Comparison of ENCODE assay signal across 9 cellular contexts in the genomic region with DNA sequence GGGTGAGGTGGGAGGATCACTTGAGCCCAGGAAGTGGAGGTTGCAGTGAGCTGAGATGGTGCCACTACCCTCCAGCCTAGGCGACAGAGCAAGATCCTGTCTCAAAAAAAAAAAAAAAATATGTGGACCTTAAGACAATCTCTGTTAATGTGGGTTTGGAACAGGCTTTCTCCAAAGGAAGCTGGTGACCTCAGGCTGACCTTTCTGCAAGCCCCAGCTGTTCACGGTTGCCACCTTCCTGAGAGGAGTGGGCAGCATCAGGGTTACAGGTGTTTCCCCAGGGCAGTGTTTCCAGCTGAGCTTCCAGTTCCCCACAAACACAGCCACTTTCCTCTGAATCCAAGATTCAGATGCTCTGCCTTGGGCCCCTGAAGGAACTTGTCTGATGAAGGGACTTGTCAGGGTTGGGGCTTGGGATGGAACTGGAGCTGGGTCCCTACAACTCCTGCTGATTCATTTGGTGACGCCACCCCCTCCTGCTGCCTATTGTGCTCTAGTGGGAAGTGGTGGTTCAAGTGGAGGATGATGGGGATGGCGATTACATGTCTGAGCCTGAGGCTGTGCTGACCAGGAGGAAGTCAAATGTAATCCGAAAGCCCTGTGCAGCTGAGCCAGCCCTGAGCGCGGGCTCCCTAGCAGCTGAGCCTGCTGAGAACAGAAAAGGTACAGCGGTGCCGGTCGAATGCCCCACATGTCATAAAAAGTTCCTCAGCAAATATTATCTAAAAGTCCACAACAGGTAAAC. TPM values are rescaled to one million over a fixed set of nuclear protein-coding genes. Genes with fewer than 3 reads are reported as not detected.
DNase-seq lines count a peak whose midpoint lies in the region; ATAC-seq, FAIRE-seq and TF ChIP-seq lines count a peak whose summit lies in the region.
"Had no signal": no experiment of that assay in that cellular context is flagged by ENCODE, and none has a peak within 500 bp of the region (broad histone marks: within the 10 kb centered on the region; RNA-seq: fewer than 3 reads in every experiment).

No MANE protein-coding gene starts in this region.

- H3K36me3 ChIP-seq in GM12878 (ENCODE audit: control insufficient read depth in 2 of 2, insufficient read depth in 2 of 2, low read length in 1 of 2) (no peaks in the 10 kb centered on the region; a peak in 1 of 4 replicates), neural cell (ENCODE audit: insufficient read depth, low read length) (no peaks in the 10 kb centered on the region)

- intact Hi-C loops in GM12878 (cut with micrococcal nuclease; ENCODE audit: unreplicated experiment), result no loop called here

- no peak for TF ChIP-seq CTCF in GM12878 (IDR thresholded peaks at IDR 0.05 in 2 of 3, conservative IDR thresholded peaks at IDR 0.05 in 1 of 3; ENCODE audit: control insufficient read depth in 2 of 3, extremely low read depth in 1 of 3, insufficient read depth in 1 of 3, low read depth in 3 of 3, low read length in 3 of 3)
- TF ChIP-seq CTCF in neural cell (IDR thresholded peaks at IDR 0.05; ENCODE audit: poor library complexity, severe bottlenecking), result no peak
- TF ChIP-seq CTCF in glutamatergic neuron (IDR thresholded peaks at IDR 0.05; ENCODE audit: partially characterized antibody, unreplicated experiment), result no peak

- no TSS peak for BruUV-seq in GM12878 (replicated peaks; lab: Mats Ljungman, UMichigan)

- H3K9me3 ChIP-seq in GM12878 (replicated peaks; ENCODE audit: control insufficient read depth, insufficient read depth, low read length), result no peaks in the 10 kb centered on the region
- H3K9me3 ChIP-seq in neural cell (ENCODE audit: low read length), result no peaks in the 10 kb centered on the region

- peaks cover 20% of the 10 kb centered on the region for H3K4me1 Mint-ChIP-seq in glutamatergic neuron (ENCODE audit: low read depth, unreplicated experiment)

- peak overlapping the region; percentile 70 for H3K4me2 ChIP-seq in GM12878 (ENCODE audit: control insufficient read depth, insufficient read depth)
- peak overlapping the region; percentile 25 for H3K4me2 ChIP-seq in neural cell (ENCODE audit: low read length)

- CTCF ChIA-PET in GM12878 (lab: Yijun Ruan, JAX), result interaction anchor here (0.6 to 4.4 kb wide), 5 partner anchors 15 to 41 kb away, joined by 3 to 29 read pairs (median 4); partner anchors contain the start of genes NOL9 and TAS1R1

- POLR2A ChIA-PET in GM12878 (lab: Charles Lee), result interaction anchor here (0.5 to 3.9 kb wide), 4 partner anchors 17 to 551 kb away, joined by 3 to 22 read pairs (median 4); no protein-coding TSS in a partner anchor

- in situ Hi-C loops in GM12878 (cut with MboI), result no loop called here

- no peaks in the 10 kb centered on the region for H3K9me2 ChIP-seq in neural cell (ENCODE audit: insufficient read depth, low read length)

- H4K20me1 ChIP-seq in GM12878 (ENCODE audit: control insufficient read depth, insufficient read depth), result no peaks in the 10 kb centered on the region
- H4K20me1 ChIP-seq in neural cell (ENCODE audit: insufficient read depth), result no peaks in the 10 kb centered on the region

- H3F3A ChIP-seq in neural cell (ENCODE audit: insufficient read depth, low read length, poor library complexity, severe bottlenecking), result no peaks in the 10 kb centered on the region

- H3K27ac Mint-ChIP-seq in glutamatergic neuron (ENCODE audit: unreplicated experiment), result no peak overlapping the region

- no peak for TF ChIP-seq EP300 in GM12878 (IDR thresholded peaks at IDR 0.05; ENCODE audit: borderline replicate concordance in 1 of 2, control insufficient read depth in 1 of 2, low read depth in 2 of 2, low read length in 2 of 2)
- TF ChIP-seq EP300 in neural cell (conservative IDR thresholded peaks at IDR 0.05; ENCODE audit: poor library complexity, severe bottlenecking), result no peak

- no peak for TF ChIP-seq RAD21 in GM12878 (IDR thresholded peaks at IDR 0.05; ENCODE audit: insufficient read depth, low read depth, low read length)
- no peak for TF ChIP-seq RAD21 in neural cell (conservative IDR thresholded peaks at IDR 0.05)

- 68% methylated on average over 10 of the region's 10 CpGs for WGBS in GM12878 (ENCODE audit: insufficient coverage, insufficient replicate concordance, low lambda C conversion rate, missing lambda C conversion rate)

- RAD21 ChIA-PET in GM12878 (lab: Charles Lee; ENCODE audit: unreplicated experiment), result interaction anchor here (1.0 to 4.7 kb wide), 3 partner anchors 19 to 32 kb away, joined by 3 to 38 read pairs (median 11); partner anchors contain the start of genes KLHL21, NOL9, PHF13 and TAS1R1

- H3K79me2 ChIP-seq in GM12878 (ENCODE audit: control insufficient read depth, insufficient read depth, low read length), result peaks cover 21% of the 10 kb centered on the region
- peaks cover 17% of the 10 kb centered on the region for H3K79me2 ChIP-seq in neural cell (replicated peaks; ENCODE audit: insufficient read depth, low read length)

- H3K27me3 Mint-ChIP-seq in glutamatergic neuron (ENCODE audit: unreplicated experiment), result peaks cover 2% of the 10 kb centered on the region

- DNase-seq in GDM1 (lab: John Stamatoyannopoulos, UW) (peak; percentile 51), NCI-H2196 treated with DMSO at 0.1 percent for 48 hours (lab: John Stamatoyannopoulos, UW; ENCODE audit: unreplicated experiment) (peak; percentile 14), GM12878 (ENCODE audit: low read depth, low spot score) (no peak), AG08395 (ENCODE audit: low spot score) (no peak), glutamatergic neuron (no peak), GM12892 (ENCODE audit: insufficient read length) (no peak), HTR-8/SVneo (ENCODE audit: insufficient read length, low spot score) (no peak)

- peak overlapping the region; percentile 36; the same call in 1 of the 2 replicates for H3K4me3 ChIP-seq in GM12878
- H3K4me3 ChIP-seq in neural cell (ENCODE audit: low read length), result peak overlapping the region; percentile 97

- SMC1A ChIA-PET in GM12878 (lab: Charles Lee; ENCODE audit: uncharacterized antibody, unreplicated experiment), result interaction anchor here (1.1 to 2.9 kb wide), 3 partner anchors 18 to 43 kb away, joined by 3 to 16 read pairs (median 4); partner anchors contain the start of gene THAP3

- H3K27me3 ChIP-seq in GM12878 (replicated peaks in 1 of 2; ENCODE audit: control insufficient read depth in 2 of 2, insufficient read depth in 2 of 2, low read length in 1 of 2), result no peaks in the 10 kb centered on the region
- no peaks in the 10 kb centered on the region for H3K27me3 ChIP-seq in neural cell (ENCODE audit: insufficient read depth, low read depth, low read length)

- FAIRE-seq in GM12878 (lab: Jason Lieb, UNC), result no peak
- no peak for FAIRE-seq in GM12892 (lab: Jason Lieb, UNC)
- no peak for FAIRE-seq in HTR-8/SVneo (lab: Jason Lieb, UNC)

- peaks cover 2% of the 10 kb centered on the region for H3K9me3 Mint-ChIP-seq in glutamatergic neuron (ENCODE audit: unreplicated experiment)

- peak overlapping the region; percentile 19; the same call in 1 of the 2 replicates for H3K9ac ChIP-seq in GM12878 (ENCODE audit: control insufficient read depth, insufficient read depth, low read length)
- no peak overlapping the region for H3K9ac ChIP-seq in neural cell (ENCODE audit: low read length)

- TF ChIP-seq POLR2A in GM12878 (IDR thresholded peaks at IDR 0.05; ENCODE audit: low read depth, low read length) (no peak), GM12892 (IDR thresholded peaks at IDR 0.05; ENCODE audit: low read depth, low read length) (no peak)

- ATAC-seq in GM12878, result no peak

- peaks cover 13% of the 10 kb centered on the region for H3K4me1 ChIP-seq in GM12878 (ENCODE audit: control insufficient read depth, insufficient read depth, low read length)

- H3K27ac ChIP-seq in GM12878 (ENCODE audit: control insufficient read depth, insufficient read depth), result no peak overlapping the region
- H3K27ac ChIP-seq in neural cell (ENCODE audit: low read length), result no peak overlapping the region

- H2AFZ ChIP-seq in GM12878 (ENCODE audit: control insufficient read depth, low read depth, low read length) (no peak overlapping the region), neural cell (ENCODE audit: low read depth, low read length) (no peak overlapping the region)

- H3K4me3 Mint-ChIP-seq in glutamatergic neuron (ENCODE audit: unreplicated experiment), result no peak overlapping the region

- H3K36me3 Mint-ChIP-seq in glutamatergic neuron (ENCODE audit: unreplicated experiment), result no peaks in the 10 kb centered on the region

RNA-seq across cellular contexts. Expression of gene ZBTB48, which starts 1.9 kb away (rescaled TPM):
- 40.4 and 45.4 TPM in 2 replicates for total RNA-seq in GM12878 (2013; cell fraction: nucleolus; rRNA removed)
- total RNA-seq in GM12878 (2014; rRNA removed) (13.6 and 16.3 TPM in 2 replicates), GM12878 (2014; rRNA removed; fragmentation: Illumina TruSeq; extraction: Trizol) (14.5 and 18.8 TPM in 2 replicates), GM12878 (2021) (23.6 and 27.8 TPM in 2 replicates), glutamatergic neuron (ENCODE audit: unreplicated experiment) (39.0 TPM)
- polyA plus RNA-seq in GM12878 (2011; ENCODE audit: low read depth), result 8.7 TPM
- polyA plus RNA-seq in GM12878 (2011; rRNA removed) (10.8 and 17.2 TPM in 2 replicates), GM12878 (2014; fragmentation: Illumina TruSeq; extraction: Trizol) (7.6 and 9.9 TPM in 2 replicates), GM12878 (2014; fragmentation: Nextera tagmentation; extraction: Ambion mirVana) (1 to 10 TPM in 1 of 2 experiments, under 1 TPM in 1; 1.00 to 3.3 TPM), GM12878 (2014; rRNA removed) (25.3 and 26.3 TPM in 2 replicates), GM12878 (2016; fragmentation: Nextera tagmentation; extraction: Ambion mirVana) (10 to 100 TPM; 16.3 to 18.7 TPM), neural cell (38.7 and 48.2 TPM in 2 replicates)
- 19.4 and 33.6 TPM in 2 replicates for polyA plus RNA-seq in GM12878 (2011; cell fraction: cytosol; rRNA removed)
- polyA plus RNA-seq in GM12878 (2011; cell fraction: nucleus; rRNA removed), result 68.9 and 75.7 TPM in 2 replicates
- 21.0 and 24.5 TPM in 2 replicates for polyA plus RNA-seq in GM12878 (2012)
- polyA minus RNA-seq in GM12878 (2011; rRNA and poly(A)+ RNA removed), result 11.6 and 23.8 TPM in 2 replicates
- 8.4 and 10.8 TPM in 2 replicates for polyA minus RNA-seq in GM12878 (2011; cell fraction: cytosol; rRNA and poly(A)+ RNA removed)
- 20.1 and 31.1 TPM in 2 replicates for polyA minus RNA-seq in GM12878 (2011; cell fraction: nucleus; rRNA and poly(A)+ RNA removed)
- 31.2 and 31.4 TPM in 2 replicates for polyA minus RNA-seq in neural cell
- 13.4 TPM for polyA plus RNA-seq in GM12892 (2012; ENCODE audit: missing spikeins)

RNA-seq across cellular contexts. Expression of gene KLHL21, which starts 20.9 kb away (rescaled TPM):
- 16.3 and 18.5 TPM in 2 replicates for total RNA-seq in GM12878 (2013; cell fraction: nucleolus; rRNA removed)
- 7.9 and 10.1 TPM in 2 replicates for total RNA-seq in GM12878 (2014; rRNA removed)
- 3.5 and 3.9 TPM in 2 replicates for total RNA-seq in GM12878 (2014; rRNA removed; fragmentation: Illumina TruSeq; extraction: Trizol)
- 11.0 and 12.2 TPM in 2 replicates for total RNA-seq in GM12878 (2021)
- 4.6 TPM for polyA plus RNA-seq in GM12878 (2011; ENCODE audit: low read depth)
- polyA plus RNA-seq in GM12878 (2011; rRNA removed), result 1.9 and 2.5 TPM in 2 replicates
- polyA plus RNA-seq in GM12878 (2011; cell fraction: cytosol; rRNA removed), result 4.4 and 4.5 TPM in 2 replicates
- polyA plus RNA-seq in GM12878 (2011; cell fraction: nucleus; rRNA removed), result 9.7 and 11.7 TPM in 2 replicates
- polyA plus RNA-seq in GM12878 (2012), result 10.8 and 15.1 TPM in 2 replicates
- 1.5 and 4.2 TPM in 2 replicates for polyA plus RNA-seq in GM12878 (2014; fragmentation: Illumina TruSeq; extraction: Trizol)
- 1 to 10 TPM in 1 of 2 experiments, under 1 TPM in 1; 0.76 to 1.2 TPM for polyA plus RNA-seq in GM12878 (2014; fragmentation: Nextera tagmentation; extraction: Ambion mirVana)
- polyA plus RNA-seq in GM12878 (2014; rRNA removed), result 6.3 and 7.3 TPM in 2 replicates
- 1 to 10 TPM; 7.7 to 9.2 TPM for polyA plus RNA-seq in GM12878 (2016; fragmentation: Nextera tagmentation; extraction: Ambion mirVana)
- 6.1 and 12.7 TPM in 2 replicates for polyA minus RNA-seq in GM12878 (2011; rRNA and poly(A)+ RNA removed)
- 5.2 and 9.1 TPM in 2 replicates for polyA minus RNA-seq in GM12878 (2011; cell fraction: cytosol; rRNA and poly(A)+ RNA removed)
- 5.9 and 8.9 TPM in 2 replicates for polyA minus RNA-seq in GM12878 (2011; cell fraction: nucleus; rRNA and poly(A)+ RNA removed)
- 8.4 and 8.7 TPM in 2 replicates for polyA plus RNA-seq in neural cell
- 13.4 and 13.6 TPM in 2 replicates for polyA minus RNA-seq in neural cell
- 9.2 TPM for total RNA-seq in glutamatergic neuron (ENCODE audit: unreplicated experiment)
- 3.8 TPM for polyA plus RNA-seq in GM12892 (2012; ENCODE audit: missing spikeins)

RNA-seq across cellular contexts. Expression of gene TAS1R1, which starts 26.6 kb away (rescaled TPM):
- total RNA-seq in GM12878 (2013; cell fraction: nucleolus; rRNA removed), result not detected in 2 replicates
- total RNA-seq in GM12878 (2014; rRNA removed), result not detected in 2 replicates
- not detected in 2 replicates for total RNA-seq in GM12878 (2014; rRNA removed; fragmentation: Illumina TruSeq; extraction: Trizol)
- total RNA-seq in GM12878 (2021), result 0.11 TPM in 1 of 2 replicates, not detected in the other
- polyA plus RNA-seq in GM12878 (2011; ENCODE audit: low read depth), result not detected
- not detected in 2 replicates for polyA plus RNA-seq in GM12878 (2011; rRNA removed)
- 0.03 TPM in 1 of 2 replicates, not detected in the other for polyA plus RNA-seq in GM12878 (2011; cell fraction: cytosol; rRNA removed)
- 0.04 TPM in 1 of 2 replicates, not detected in the other for polyA plus RNA-seq in GM12878 (2011; cell fraction: nucleus; rRNA removed)
- 0.14 and 0.38 TPM in 2 replicates for polyA plus RNA-seq in GM12878 (2012)
- polyA plus RNA-seq in GM12878 (2014; fragmentation: Illumina TruSeq; extraction: Trizol), result 0.03 TPM in 1 of 2 replicates, not detected in the other
- polyA plus RNA-seq in GM12878 (2014; fragmentation: Nextera tagmentation; extraction: Ambion mirVana), result under 1 TPM in 1 of 2 experiments, not detected in 1; 0.04 TPM
- 0.06 and 0.10 TPM in 2 replicates for polyA plus RNA-seq in GM12878 (2014; rRNA removed)
- not detected for polyA plus RNA-seq in GM12878 (2016; fragmentation: Nextera tagmentation; extraction: Ambion mirVana)
- polyA minus RNA-seq in GM12878 (2011; rRNA and poly(A)+ RNA removed), result not detected in 2 replicates
- polyA minus RNA-seq in GM12878 (2011; cell fraction: cytosol; rRNA and poly(A)+ RNA removed), result not detected in 2 replicates
- not detected in 2 replicates for polyA minus RNA-seq in GM12878 (2011; cell fraction: nucleus; rRNA and poly(A)+ RNA removed)
- polyA plus RNA-seq in neural cell, result not detected in 2 replicates
- polyA minus RNA-seq in neural cell, result not detected in 2 replicates
- total RNA-seq in glutamatergic neuron (ENCODE audit: unreplicated experiment), result not detected
- 0.28 TPM for polyA plus RNA-seq in GM12892 (2012; ENCODE audit: missing spikeins)
- total RNA-seq: kidney epithelial cell had no signal

RNA-seq across cellular contexts. Expression of gene NOL9, which starts 27.4 kb away (rescaled TPM):
- total RNA-seq in GM12878 (2013; cell fraction: nucleolus; rRNA removed), result 125 and 145 TPM in 2 replicates
- total RNA-seq in GM12878 (2014; rRNA removed), result 23.0 and 24.9 TPM in 2 replicates
- total RNA-seq in GM12878 (2014; rRNA removed; fragmentation: Illumina TruSeq; extraction: Trizol), result 23.5 and 23.6 TPM in 2 replicates
- total RNA-seq in GM12878 (2021), result 28.7 and 35.9 TPM in 2 replicates
- 5.3 TPM for polyA plus RNA-seq in GM12878 (2011; ENCODE audit: low read depth)
- 29.7 and 30.9 TPM in 2 replicates for polyA plus RNA-seq in GM12878 (2011; rRNA removed)
- polyA plus RNA-seq in GM12878 (2011; cell fraction: cytosol; rRNA removed), result 14.0 and 16.3 TPM in 2 replicates
- 24.0 and 27.3 TPM in 2 replicates for polyA plus RNA-seq in GM12878 (2011; cell fraction: nucleus; rRNA removed)
- polyA plus RNA-seq in GM12878 (2012), result 5.8 and 10.7 TPM in 2 replicates
- polyA plus RNA-seq in GM12878 (2014; fragmentation: Illumina TruSeq; extraction: Trizol), result 10.9 and 14.0 TPM in 2 replicates
- polyA plus RNA-seq in GM12878 (2014; fragmentation: Nextera tagmentation; extraction: Ambion mirVana), result 1 to 10 TPM; 3.9 to 4.3 TPM
- 17.5 and 23.8 TPM in 2 replicates for polyA plus RNA-seq in GM12878 (2014; rRNA removed)
- polyA plus RNA-seq in GM12878 (2016; fragmentation: Nextera tagmentation; extraction: Ambion mirVana), result 10 to 100 TPM; 22.9 to 24.6 TPM
- 29.7 and 38.8 TPM in 2 replicates for polyA minus RNA-seq in GM12878 (2011; rRNA and poly(A)+ RNA removed)
- polyA minus RNA-seq in GM12878 (2011; cell fraction: cytosol; rRNA and poly(A)+ RNA removed), result 12.1 and 15.4 TPM in 2 replicates
- 19.2 and 33.0 TPM in 2 replicates for polyA minus RNA-seq in GM12878 (2011; cell fraction: nucleus; rRNA and poly(A)+ RNA removed)
- polyA plus RNA-seq in neural cell, result 25.4 and 30.7 TPM in 2 replicates
- 42.4 and 44.6 TPM in 2 replicates for polyA minus RNA-seq in neural cell
- total RNA-seq in glutamatergic neuron (ENCODE audit: unreplicated experiment), result 34.5 TPM
- 13.4 TPM for polyA plus RNA-seq in GM12892 (2012; ENCODE audit: missing spikeins)

RNA-seq across cellular contexts. Expression of gene PHF13, which starts 31.8 kb away (rescaled TPM):
- total RNA-seq in GM12878 (2013; cell fraction: nucleolus; rRNA removed), result 8.1 and 8.4 TPM in 2 replicates
- total RNA-seq in GM12878 (2014; rRNA removed) (5.1 and 5.7 TPM in 2 replicates), GM12878 (2014; rRNA removed; fragmentation: Illumina TruSeq; extraction: Trizol) (4.4 and 4.6 TPM in 2 replicates), GM12878 (2021) (15.4 and 15.6 TPM in 2 replicates), glutamatergic neuron (ENCODE audit: unreplicated experiment) (13.2 TPM)
- 9.0 TPM for polyA plus RNA-seq in GM12878 (2011; ENCODE audit: low read depth)
- polyA plus RNA-seq in GM12878 (2011; rRNA removed) (4.9 and 5.1 TPM in 2 replicates), GM12878 (2014; fragmentation: Illumina TruSeq; extraction: Trizol) (6.1 and 8.2 TPM in 2 replicates), GM12878 (2014; fragmentation: Nextera tagmentation; extraction: Ambion mirVana) (1 to 10 TPM in 1 of 2 experiments, under 1 TPM in 1; 0.87 to 1.9 TPM), GM12878 (2014; rRNA removed) (6.4 and 8.2 TPM in 2 replicates), GM12878 (2016; fragmentation: Nextera tagmentation; extraction: Ambion mirVana) (1 to 10 TPM; 4.8 to 5.2 TPM), neural cell (11.0 and 12.9 TPM in 2 replicates)
- 4.1 and 5.2 TPM in 2 replicates for polyA plus RNA-seq in GM12878 (2011; cell fraction: cytosol; rRNA removed)
- 13.9 and 15.6 TPM in 2 replicates for polyA plus RNA-seq in GM12878 (2011; cell fraction: nucleus; rRNA removed)
- 14.2 and 16.0 TPM in 2 replicates for polyA plus RNA-seq in GM12878 (2012)
- polyA minus RNA-seq in GM12878 (2011; rRNA and poly(A)+ RNA removed), result 4.2 and 6.0 TPM in 2 replicates
- 3.0 and 3.1 TPM in 2 replicates for polyA minus RNA-seq in GM12878 (2011; cell fraction: cytosol; rRNA and poly(A)+ RNA removed)
- 1.7 and 3.3 TPM in 2 replicates for polyA minus RNA-seq in GM12878 (2011; cell fraction: nucleus; rRNA and poly(A)+ RNA removed)
- polyA minus RNA-seq in neural cell, result 18.5 and 20.5 TPM in 2 replicates
- 10.0 TPM for polyA plus RNA-seq in GM12892 (2012; ENCODE audit: missing spikeins)

Comparison
In these comparisons a context has a peak if more than half of its experiments do, and no peak if none do; other contexts are left out.
1. DNase-seq: peak in GDM1 (single experiment) and NCI-H2196 treated with DMSO at 0.1 percent for 48 hours (single experiment); none in GM12878 (single experiment), AG08395 (single experiment), glutamatergic neuron (single experiment), GM12892 (single experiment) and HTR-8/SVneo (single experiment).